1 cellular context compared by ENCODE assay signal in the genomic region with DNA sequence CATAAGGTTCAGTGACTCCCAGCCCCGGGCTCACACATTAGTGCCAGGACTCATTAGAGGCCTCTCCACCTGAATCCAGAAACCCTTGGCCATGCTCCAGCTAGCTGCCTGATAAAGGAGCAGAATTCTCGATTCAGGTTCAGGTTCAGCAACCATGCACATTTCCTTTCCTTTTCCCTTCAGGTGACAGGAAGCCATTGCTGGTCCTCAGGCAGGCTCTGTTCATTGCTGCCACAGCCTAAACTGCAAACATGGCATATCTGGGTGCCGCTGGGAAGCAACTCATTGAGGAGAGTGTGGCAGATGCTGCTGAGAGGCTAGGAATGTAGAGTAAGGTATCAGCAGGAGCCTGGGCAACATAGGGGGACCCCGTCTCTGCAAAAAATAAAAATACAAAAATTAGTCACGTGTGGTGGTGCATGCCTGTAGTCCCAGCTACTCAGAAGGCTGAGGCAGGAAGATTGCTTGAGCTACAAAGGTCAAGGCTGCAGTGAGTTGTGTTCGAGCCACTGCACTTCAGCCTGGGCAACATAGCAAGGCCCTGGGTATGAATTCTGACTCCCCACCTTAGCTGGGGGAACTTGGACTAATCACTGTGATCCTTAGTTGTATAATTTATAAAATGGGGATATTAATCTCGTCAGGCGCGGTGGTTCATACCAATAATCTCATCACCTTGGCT.
TF ChIP-seq lines count a peak whose summit lies in the region.

No MANE protein-coding gene starts in this region.

TF ChIP-seq in HepG2, 621 proteins besides CTCF, POLR2A, EP300 and RAD21 (continued from another document and continues in another):
- TF ChIP-seq ZNF607 (CRISPR knock-in tag; IDR thresholded peaks at IDR 0.05; ENCODE audit: borderline replicate concordance) (no peak), KDM4B (CRISPR knock-in tag; IDR thresholded peaks at IDR 0.05) (no peak), MBNL3 (CRISPR knock-in tag; conservative IDR thresholded peaks at IDR 0.05) (no peak), IRF9 (CRISPR knock-in tag; IDR thresholded peaks at IDR 0.05; ENCODE audit: borderline replicate concordance) (no peak), GTF2F1 (IDR thresholded peaks at IDR 0.05; ENCODE audit: low read length) (no peak), NONO (IDR thresholded peaks at IDR 0.05) (no peak), NONO (CRISPR knock-in tag; conservative IDR thresholded peaks at IDR 0.05) (no peak), ZNF501 (CRISPR knock-in tag; IDR thresholded peaks at IDR 0.05) (0 out of 2 replicates have a peak, but pooled peaks have one; percentile 6), MAX (IDR thresholded peaks at IDR 0.05) (no peak), ZNF749 (CRISPR knock-in tag; IDR thresholded peaks at IDR 0.05; ENCODE audit: borderline replicate concordance) (no peak), SETDB1 (CRISPR knock-in tag; IDR thresholded peaks at IDR 0.05; ENCODE audit: borderline replicate concordance) (no peak), ZNF460 (CRISPR knock-in tag; IDR thresholded peaks at IDR 0.05; ENCODE audit: borderline replicate concordance) (no peak), TAF1 (CRISPR knock-in tag; IDR thresholded peaks at IDR 0.05) (no peak), RBM39 (IDR thresholded peaks at IDR 0.05; ENCODE audit: low read depth, low read length, poor library complexity, severe bottlenecking) (no peak), UBTF (CRISPR knock-in tag; IDR thresholded peaks at IDR 0.05) (no peak), TFDP2 (CRISPR knock-in tag; IDR thresholded peaks at IDR 0.05) (no peak), GATAD1 (CRISPR knock-in tag; IDR thresholded peaks at IDR 0.05) (no peak), GFI1 (CRISPR knock-in tag; IDR thresholded peaks at IDR 0.05; ENCODE audit: borderline replicate concordance) (no peak), ELF1 (CRISPR knock-in tag; IDR thresholded peaks at IDR 0.05) (no peak), ARNTL (CRISPR knock-in tag; IDR thresholded peaks at IDR 0.05) (0 out of 2 replicates have a peak, but pooled peaks have one; percentile 20), U2AF2 (IDR thresholded peaks at IDR 0.05; ENCODE audit: low read depth, low read length) (no peak), ZFX (CRISPR knock-in tag; IDR thresholded peaks at IDR 0.05; ENCODE audit: low read depth) (no peak), LCORL (IDR thresholded peaks at IDR 0.05) (no peak), LCORL (CRISPR knock-in tag; IDR thresholded peaks at IDR 0.05) (peak; percentile 30; the same call in 1 of the 2 replicates), ZXDC (CRISPR knock-in tag; IDR thresholded peaks at IDR 0.05) (no peak), PRMT3 (CRISPR knock-in tag; IDR thresholded peaks at IDR 0.05; ENCODE audit: borderline replicate concordance, low read depth) (no peak), CBX2 (IDR thresholded peaks at IDR 0.05; ENCODE audit: low read depth, low read length) (no peak), CBX2 (CRISPR knock-in tag; IDR thresholded peaks at IDR 0.05; ENCODE audit: low read depth) (no peak), PHF21A (CRISPR knock-in tag; IDR thresholded peaks at IDR 0.05) (no peak), ZNF891 (CRISPR knock-in tag; IDR thresholded peaks at IDR 0.05) (no peak), ZFP37 (CRISPR knock-in tag; IDR thresholded peaks at IDR 0.05; ENCODE audit: borderline replicate concordance) (no peak), NFE2L2 (IDR thresholded peaks at IDR 0.05; ENCODE audit: low read length) (no peak), ZNF781 (CRISPR knock-in tag; IDR thresholded peaks at IDR 0.05; ENCODE audit: borderline replicate concordance, not compliant biosample characterization) (no peak), PLRG1 (conservative IDR thresholded peaks at IDR 0.05) (no peak), FUBP1 (CRISPR knock-in tag; IDR thresholded peaks at IDR 0.05; ENCODE audit: borderline replicate concordance) (no peak), ADNP (CRISPR knock-in tag; IDR thresholded peaks at IDR 0.05) (0 out of 2 replicates have a peak, but pooled peaks have one; percentile 58), PCBP1 (IDR thresholded peaks at IDR 0.05; ENCODE audit: borderline replicate concordance, low read depth, low read length) (no peak), SIN3B (IDR thresholded peaks at IDR 0.05; ENCODE audit: low read length) (no peak), ZKSCAN8 (CRISPR knock-in tag; IDR thresholded peaks at IDR 0.05; ENCODE audit: borderline replicate concordance) (no peak), PAF1 (CRISPR knock-in tag; IDR thresholded peaks at IDR 0.05) (no peak), ZNF619 (CRISPR knock-in tag; IDR thresholded peaks at IDR 0.05) (0 out of 2 replicates have a peak, but pooled peaks have one; percentile 22), TCF7 (IDR thresholded peaks at IDR 0.05; ENCODE audit: low read depth) (no peak), ZBTB26 (CRISPR knock-in tag; IDR thresholded peaks at IDR 0.05; ENCODE audit: borderline replicate concordance) (no peak)
- TF ChIP-seq, protein P1, sequence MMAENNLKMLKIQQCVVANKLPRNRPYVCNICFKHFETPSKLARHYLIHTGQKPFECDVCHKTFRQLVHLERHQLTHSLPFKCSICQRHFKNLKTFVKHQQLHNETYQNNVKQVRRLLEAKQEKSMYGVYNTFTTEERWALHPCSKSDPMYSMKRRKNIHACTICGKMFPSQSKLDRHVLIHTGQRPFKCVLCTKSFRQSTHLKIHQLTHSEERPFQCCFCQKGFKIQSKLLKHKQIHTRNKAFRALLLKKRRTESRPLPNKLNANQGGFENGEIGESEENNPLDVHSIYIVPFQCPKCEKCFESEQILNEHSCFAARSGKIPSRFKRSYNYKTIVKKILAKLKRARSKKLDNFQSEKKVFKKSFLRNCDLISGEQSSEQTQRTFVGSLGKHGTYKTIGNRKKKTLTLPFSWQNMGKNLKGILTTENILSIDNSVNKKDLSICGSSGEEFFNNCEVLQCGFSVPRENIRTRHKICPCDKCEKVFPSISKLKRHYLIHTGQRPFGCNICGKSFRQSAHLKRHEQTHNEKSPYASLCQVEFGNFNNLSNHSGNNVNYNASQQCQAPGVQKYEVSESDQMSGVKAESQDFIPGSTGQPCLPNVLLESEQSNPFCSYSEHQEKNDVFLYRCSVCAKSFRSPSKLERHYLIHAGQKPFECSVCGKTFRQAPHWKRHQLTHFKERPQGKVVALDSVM (CRISPR knock-in tag; IDR thresholded peaks at IDR 0.05): no peak
- TF ChIP-seq, protein P2, sequence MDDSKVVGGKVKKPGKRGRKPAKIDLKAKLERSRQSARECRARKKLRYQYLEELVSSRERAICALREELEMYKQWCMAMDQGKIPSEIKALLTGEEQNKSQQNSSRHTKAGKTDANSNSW (CRISPR knock-in tag; IDR thresholded peaks at IDR 0.05; ENCODE audit: borderline replicate concordance): no peak
- TF ChIP-seq, protein P3, sequence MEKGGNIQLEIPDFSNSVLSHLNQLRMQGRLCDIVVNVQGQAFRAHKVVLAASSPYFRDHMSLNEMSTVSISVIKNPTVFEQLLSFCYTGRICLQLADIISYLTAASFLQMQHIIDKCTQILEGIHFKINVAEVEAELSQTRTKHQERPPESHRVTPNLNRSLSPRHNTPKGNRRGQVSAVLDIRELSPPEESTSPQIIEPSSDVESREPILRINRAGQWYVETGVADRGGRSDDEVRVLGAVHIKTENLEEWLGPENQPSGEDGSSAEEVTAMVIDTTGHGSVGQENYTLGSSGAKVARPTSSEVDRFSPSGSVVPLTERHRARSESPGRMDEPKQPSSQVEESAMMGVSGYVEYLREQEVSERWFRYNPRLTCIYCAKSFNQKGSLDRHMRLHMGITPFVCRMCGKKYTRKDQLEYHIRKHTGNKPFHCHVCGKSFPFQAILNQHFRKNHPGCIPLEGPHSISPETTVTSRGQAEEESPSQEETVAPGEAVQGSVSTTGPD (CRISPR knock-in tag; IDR thresholded peaks at IDR 0.05): no peak
- TF ChIP-seq, protein P4, sequence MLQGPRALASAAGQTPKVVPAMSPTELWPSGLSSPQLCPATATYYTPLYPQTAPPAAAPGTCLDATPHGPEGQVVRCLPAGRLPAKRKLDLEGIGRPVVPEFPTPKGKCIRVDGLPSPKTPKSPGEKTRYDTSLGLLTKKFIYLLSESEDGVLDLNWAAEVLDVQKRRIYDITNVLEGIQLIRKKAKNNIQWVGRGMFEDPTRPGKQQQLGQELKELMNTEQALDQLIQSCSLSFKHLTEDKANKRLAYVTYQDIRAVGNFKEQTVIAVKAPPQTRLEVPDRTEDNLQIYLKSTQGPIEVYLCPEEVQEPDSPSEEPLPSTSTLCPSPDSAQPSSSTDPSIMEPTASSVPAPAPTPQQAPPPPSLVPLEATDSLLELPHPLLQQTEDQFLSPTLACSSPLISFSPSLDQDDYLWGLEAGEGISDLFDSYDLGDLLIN (CRISPR knock-in tag; IDR thresholded peaks at IDR 0.05; ENCODE audit: borderline replicate concordance): no peak
- TF ChIP-seq, protein P5, sequence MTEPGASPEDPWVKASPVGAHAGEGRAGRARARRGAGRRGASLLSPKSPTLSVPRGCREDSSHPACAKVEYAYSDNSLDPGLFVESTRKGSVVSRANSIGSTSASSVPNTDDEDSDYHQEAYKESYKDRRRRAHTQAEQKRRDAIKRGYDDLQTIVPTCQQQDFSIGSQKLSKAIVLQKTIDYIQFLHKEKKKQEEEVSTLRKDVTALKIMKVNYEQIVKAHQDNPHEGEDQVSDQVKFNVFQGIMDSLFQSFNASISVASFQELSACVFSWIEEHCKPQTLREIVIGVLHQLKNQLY (CRISPR knock-in tag; IDR thresholded peaks at IDR 0.05): no peak
